In genomic region chr16:86515780-86516617, GRCh38 we compare ENCODE assay signal across 2 cellular contexts.
TF ChIP-seq lines count a peak whose summit lies in the region.

No MANE protein-coding gene starts in this region.

TF ChIP-seq in liver, 16 proteins besides CTCF, POLR2A, EP300 and RAD21:
- TF ChIP-seq REST (IDR thresholded peaks at IDR 0.05) (no peak), MAX (IDR thresholded peaks at IDR 0.05) (no peak), TAF1 (conservative IDR thresholded peaks at IDR 0.05) (no peak), SP1 (IDR thresholded peaks at IDR 0.05) (no peak), RXRA (IDR thresholded peaks at IDR 0.05) (no peak), FOXA1 (IDR thresholded peaks at IDR 0.05) (no peak), NR2F2 (IDR thresholded peaks at IDR 0.05) (no peak), YY1 (IDR thresholded peaks at IDR 0.05) (no peak), ZBTB33 (IDR thresholded peaks at IDR 0.05) (no peak), HNF4G (IDR thresholded peaks at IDR 0.05) (no peak), GABPA (IDR thresholded peaks at IDR 0.05 in 1 of 2, conservative IDR thresholded peaks at IDR 0.05 in 1 of 2) (no peak), JUND (IDR thresholded peaks at IDR 0.05) (no peak), HNF4A (conservative IDR thresholded peaks at IDR 0.05) (no peak), EGR1 (IDR thresholded peaks at IDR 0.05; ENCODE audit: low read depth in 2 of 2) (no peak), ATF3 (IDR thresholded peaks at IDR 0.05) (no peak), FOXA2 (IDR thresholded peaks at IDR 0.05) (no peak)
TF ChIP-seq in liver: peak in this region for 0.

TF ChIP-seq in HepG2, 621 proteins besides CTCF, POLR2A, EP300 and RAD21:
- TF ChIP-seq SOX5 (CRISPR knock-in tag; IDR thresholded peaks at IDR 0.05; ENCODE audit: borderline replicate concordance) (no peak), RARG (CRISPR knock-in tag; IDR thresholded peaks at IDR 0.05; ENCODE audit: low read depth) (no peak), ZXDC (CRISPR knock-in tag; IDR thresholded peaks at IDR 0.05) (no peak), ZNF274 (CRISPR knock-in tag; IDR thresholded peaks at IDR 0.05) (no peak), ZNF382 (CRISPR knock-in tag; IDR thresholded peaks at IDR 0.05; ENCODE audit: borderline replicate concordance) (no peak)
